1 cellular context compared by ENCODE assay signal in the genomic region with DNA sequence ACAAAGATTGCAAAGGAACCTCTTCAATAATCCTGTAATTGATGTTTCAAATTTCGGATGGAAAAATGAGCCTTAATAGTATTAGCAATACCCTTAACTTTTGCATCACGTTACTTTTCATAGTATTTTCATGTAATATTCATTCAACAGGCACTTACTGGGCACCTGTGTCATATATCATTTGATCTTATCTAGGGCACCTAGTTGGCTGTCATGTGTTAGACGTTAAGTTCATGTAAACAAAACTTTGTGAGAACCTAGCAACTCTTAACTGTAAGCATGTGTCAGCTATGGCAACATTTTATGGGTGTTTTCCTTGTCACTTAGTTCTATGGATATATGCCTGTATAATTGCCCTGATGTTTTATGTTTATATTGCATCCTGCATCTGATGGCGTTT.
TF ChIP-seq lines count a peak whose summit lies in the region.

No MANE protein-coding gene starts in this region.

TF ChIP-seq in neural cell, 6 proteins besides CTCF, POLR2A, EP300 and RAD21:
- TF ChIP-seq, protein P1, sequence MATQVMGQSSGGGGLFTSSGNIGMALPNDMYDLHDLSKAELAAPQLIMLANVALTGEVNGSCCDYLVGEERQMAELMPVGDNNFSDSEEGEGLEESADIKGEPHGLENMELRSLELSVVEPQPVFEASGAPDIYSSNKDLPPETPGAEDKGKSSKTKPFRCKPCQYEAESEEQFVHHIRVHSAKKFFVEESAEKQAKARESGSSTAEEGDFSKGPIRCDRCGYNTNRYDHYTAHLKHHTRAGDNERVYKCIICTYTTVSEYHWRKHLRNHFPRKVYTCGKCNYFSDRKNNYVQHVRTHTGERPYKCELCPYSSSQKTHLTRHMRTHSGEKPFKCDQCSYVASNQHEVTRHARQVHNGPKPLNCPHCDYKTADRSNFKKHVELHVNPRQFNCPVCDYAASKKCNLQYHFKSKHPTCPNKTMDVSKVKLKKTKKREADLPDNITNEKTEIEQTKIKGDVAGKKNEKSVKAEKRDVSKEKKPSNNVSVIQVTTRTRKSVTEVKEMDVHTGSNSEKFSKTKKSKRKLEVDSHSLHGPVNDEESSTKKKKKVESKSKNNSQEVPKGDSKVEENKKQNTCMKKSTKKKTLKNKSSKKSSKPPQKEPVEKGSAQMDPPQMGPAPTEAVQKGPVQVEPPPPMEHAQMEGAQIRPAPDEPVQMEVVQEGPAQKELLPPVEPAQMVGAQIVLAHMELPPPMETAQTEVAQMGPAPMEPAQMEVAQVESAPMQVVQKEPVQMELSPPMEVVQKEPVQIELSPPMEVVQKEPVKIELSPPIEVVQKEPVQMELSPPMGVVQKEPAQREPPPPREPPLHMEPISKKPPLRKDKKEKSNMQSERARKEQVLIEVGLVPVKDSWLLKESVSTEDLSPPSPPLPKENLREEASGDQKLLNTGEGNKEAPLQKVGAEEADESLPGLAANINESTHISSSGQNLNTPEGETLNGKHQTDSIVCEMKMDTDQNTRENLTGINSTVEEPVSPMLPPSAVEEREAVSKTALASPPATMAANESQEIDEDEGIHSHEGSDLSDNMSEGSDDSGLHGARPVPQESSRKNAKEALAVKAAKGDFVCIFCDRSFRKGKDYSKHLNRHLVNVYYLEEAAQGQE (IDR thresholded peaks at IDR 0.05; ENCODE audit: borderline replicate concordance): no peak
- no peak for TF ChIP-seq POLR2AphosphoS5 (IDR thresholded peaks at IDR 0.05)
